Comparison of ENCODE assay signal across 8 cellular contexts in genomic region chr11:76445122-76446084, GRCh38. TPM values are rescaled to one million over a fixed set of nuclear protein-coding genes. Genes with fewer than 3 reads are reported as not detected.
DNase-seq lines count a peak whose midpoint lies in the region; ATAC-seq and TF ChIP-seq lines count a peak whose summit lies in the region.

No MANE protein-coding gene starts in this region.

- H3K27ac ChIP-seq in liver (ENCODE audit: low read depth in 1 of 2, low read length in 2 of 2): peak overlapping the region; percentile 60 to 83

- peak overlapping the region; percentile 87 to 92 for H3K9ac ChIP-seq in liver (ENCODE audit: low read depth in 1 of 2, low read length in 2 of 2)

- WGBS in liver: under 1% methylated on average over 56 of the region's 56 CpGs

- H3K36me3 ChIP-seq in liver (ENCODE audit: control insufficient read depth in 4 of 4, insufficient read depth in 3 of 4, low read depth in 1 of 4, low read length in 3 of 4): peaks cover 2 to 11% (median 7%) of the 10 kb centered on the region in 4 donors

- H3K4me3 ChIP-seq in liver (ENCODE audit: low read depth in 1 of 3, low read length in 3 of 3): peak overlapping the region; percentile 99

- TF ChIP-seq CTCF in liver (IDR thresholded peaks at IDR 0.05; ENCODE audit: low read depth, low read length, missing input control): no peak

- no peaks in the 10 kb centered on the region for H3K27me3 ChIP-seq in liver (ENCODE audit: control insufficient read depth in 4 of 4, insufficient read depth in 4 of 4, low read length in 3 of 4)

- H3K4me1 ChIP-seq in liver (ENCODE audit: control insufficient read depth in 4 of 4, insufficient read depth in 4 of 4, low read length in 3 of 4): peaks cover 2 to 14% (median 8%) of the 10 kb centered on the region in 4 donors

- TF ChIP-seq RAD21 in liver (IDR thresholded peaks at IDR 0.05): peak in 1 of 2 donors; percentile 37

- DNase-seq in AG08396 (ENCODE audit: low spot score) (peak; percentile 84), NCI-H526 (lab: John Stamatoyannopoulos, UW) (peak; percentile 75 to 86), dermis microvascular lymphatic vessel endothelial cell (ENCODE audit: low read depth in 2 of 2) (peak; percentile 36 to 94)
- DNase-seq in activated CD4-positive, alpha-beta T cell treated with anti-CD3 and anti-CD28 coated beads, Interleukin-2, amount 50 U/mL, for 24 hours (ENCODE audit: low read depth in 1 of 2, low spot score in 1 of 2): peak; percentile 28 to 46
- peak; percentile 43 to 51 for DNase-seq in stimulated activated CD4-positive, alpha-beta T cell treated with anti-CD3 and anti-CD28 coated beads, Interleukin-2, amount 100 ng/mL, for 48 hours

- ATAC-seq in GM19025 (IDR thresholded peaks at IDR 0.05; ENCODE audit: low read depth, unreplicated experiment) (peak; percentile 4), HG03432 (IDR thresholded peaks at IDR 0.05; ENCODE audit: unreplicated experiment) (peak; percentile 35)

- H3K9me3 ChIP-seq in liver (ENCODE audit: control insufficient read depth in 4 of 4, low read length in 3 of 4): no peaks in the 10 kb centered on the region

TF ChIP-seq in liver, 16 proteins besides CTCF, POLR2A, EP300 and RAD21:
- TF ChIP-seq NR2F2 (IDR thresholded peaks at IDR 0.05): no peak
- peak; percentile 20 for TF ChIP-seq SP1 (IDR thresholded peaks at IDR 0.05)

RNA-seq across cellular contexts. Expression of gene EMSY, which starts 0.6 kb away (rescaled TPM):
- total RNA-seq in dermis microvascular lymphatic vessel endothelial cell: 7.6 and 13.0 TPM in 2 replicates
- total RNA-seq in liver: 10 to 100 TPM; 11.9 to 14.8 TPM
- 1 to 10 TPM; 4.2 to 5.9 TPM for polyA plus RNA-seq in liver

Comparison
In these comparisons a context has a peak if more than half of its experiments do, and no peak if none do; other contexts are left out.
1. Peak in every context shown above with its lines: DNase-seq, ATAC-seq, H3K4me3 ChIP-seq and H3K27ac ChIP-seq.